Comparison of ENCODE assay signal across 29 cellular contexts in the genomic region with DNA sequence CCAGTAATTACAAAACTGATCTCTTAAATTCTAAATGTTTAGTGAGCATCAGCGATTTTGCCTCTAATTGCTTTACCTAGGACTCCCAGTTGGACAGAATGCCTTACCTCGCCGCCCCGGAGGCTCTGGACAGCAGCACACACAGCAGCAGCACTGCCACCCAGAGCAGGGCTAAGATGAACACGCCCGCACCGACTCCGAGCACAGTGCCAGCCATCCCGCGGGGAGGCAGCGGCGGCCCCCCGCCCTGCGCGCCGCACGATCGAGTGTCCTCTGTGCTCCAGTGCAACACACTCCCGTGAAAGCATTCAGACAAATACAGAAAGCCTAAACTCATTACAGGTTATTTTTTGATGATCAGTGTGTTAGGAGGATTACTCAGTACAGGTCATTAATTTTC.
"Had no signal": no experiment of that assay in that cellular context is flagged by ENCODE, and none has a peak within 500 bp of the region (broad histone marks: within the 10 kb centered on the region; RNA-seq: fewer than 3 reads in every experiment).

No MANE protein-coding gene starts in this region.

- H3K27me3 ChIP-seq: adrenal gland, body of pancreas, breast epithelium, SJCRH30 had no signal

- H3K4me3 ChIP-seq: adrenal gland, body of pancreas, breast epithelium, PC-9, SJCRH30, SK-N-MC had no signal

- H3K4me3 Mint-ChIP-seq: activated CD8-positive, alpha-beta T cell treated with anti-CD3 and anti-CD28 coated beads for 36 hours; activated T-cell treated with anti-CD3 and anti-CD28 coated beads, Interleukin-2, amount 50 U/mL, for 72 hours; activated T-helper 17 cell treated with anti-CD3 and anti-CD28 coated beads, Interleukin-2, amount 50 U/mL, for 72 hours had no signal

- DNase-seq: activated CD4-positive, alpha-beta T cell treated with anti-CD3 and anti-CD28 coated beads for 1 hour; activated CD4-positive, alpha-beta T cell treated with anti-CD3 and anti-CD28 coated beads for 48 hours; activated CD4-positive, alpha-beta T cell treated with anti-CD3 and anti-CD28 coated beads, Interleukin-2, amount 50 U/mL, for 4 hours; activated CD4-positive, CD25-positive, alpha-beta regulatory T cell; activated CD8-positive, alpha-beta T cell treated with anti-CD3 and anti-CD28 coated beads for 36 hours; activated effector memory CD4-positive, alpha-beta T cell treated with anti-CD3 and anti-CD28 coated beads, Interleukin-2, amount 50 U/mL, for 16 hours; activated naive CD4-positive, alpha-beta T cell; activated naive CD4-positive, alpha-beta T cell treated with anti-CD3 and anti-CD28 coated beads, Interleukin-2, amount 50 U/mL, for 16 hours; activated T-cell treated with anti-CD3 and anti-CD28 coated beads, Interleukin-2, amount 50 U/mL, for 1 hour; activated T-cell treated with anti-CD3 and anti-CD28 coated beads, Interleukin-2, amount 50 U/mL, for 72 hours; MM.1S; NCI-H1092; NCI-H1436 treated with DMSO at 0.1 percent for 48 hours; NCI-H1694 treated with DMSO at 0.1 percent for 48 hours; NCI-H2029; NCI-H345; NCI-H524 treated with DMSO at 0.1 percent for 48 hours; NK-92 treated with Interleukin-12 subunit alpha and Interleukin-12 subunit beta, amount 100 ng/mL, for 24 hours; PC-9; SHP77; SJCRH30; T1000; WERI-Rb-1 had no signal

- H3K27ac Mint-ChIP-seq: activated CD8-positive, alpha-beta T cell treated with anti-CD3 and anti-CD28 coated beads for 36 hours; activated T-cell treated with anti-CD3 and anti-CD28 coated beads, Interleukin-2, amount 50 U/mL, for 72 hours; activated T-helper 17 cell treated with anti-CD3 and anti-CD28 coated beads, Interleukin-2, amount 50 U/mL, for 72 hours had no signal

- ATAC-seq: activated CD8-positive, alpha-beta T cell treated with anti-CD3 and anti-CD28 coated beads for 36 hours; activated T-cell treated with anti-CD3 and anti-CD28 coated beads, Interleukin-2, amount 50 U/mL, for 72 hours; activated T-helper 17 cell treated with anti-CD3 and anti-CD28 coated beads, Interleukin-2, amount 50 U/mL, for 72 hours; body of pancreas had no signal

- H3K9me3 Mint-ChIP-seq: activated CD8-positive, alpha-beta T cell treated with anti-CD3 and anti-CD28 coated beads for 36 hours; activated T-cell treated with anti-CD3 and anti-CD28 coated beads, Interleukin-2, amount 50 U/mL, for 72 hours; activated T-helper 17 cell treated with anti-CD3 and anti-CD28 coated beads, Interleukin-2, amount 50 U/mL, for 72 hours had no signal

- H3K27me3 Mint-ChIP-seq: activated CD8-positive, alpha-beta T cell treated with anti-CD3 and anti-CD28 coated beads for 36 hours; activated T-helper 17 cell treated with anti-CD3 and anti-CD28 coated beads, Interleukin-2, amount 50 U/mL, for 72 hours had no signal

- H3K9ac ChIP-seq: KMS-11 had no signal

- H3K27ac ChIP-seq: body of pancreas, breast epithelium, KMS-11, PC-9, SJCRH30, SK-N-MC, WERI-Rb-1 had no signal

- H3K4me1 ChIP-seq: adrenal gland, body of pancreas, breast epithelium, SJCRH30 had no signal

- H3K9me3 ChIP-seq: adrenal gland, body of pancreas, breast epithelium, SJCRH30 had no signal

- H3K36me3 ChIP-seq: breast epithelium, SJCRH30 had no signal
